Comparison of ENCODE assay signal across 39 cellular contexts in genomic region chr3:109618766-109619378, GRCh38.
"Had no signal": no experiment of that assay in that cellular context is flagged by ENCODE, and none has a peak within 500 bp of the region (broad histone marks: within the 10 kb centered on the region; RNA-seq: fewer than 3 reads in every experiment).

No MANE protein-coding gene starts in this region.

- DNase-seq: activated effector memory CD4-positive, alpha-beta T cell treated with anti-CD3 and anti-CD28 coated beads, Interleukin-2, amount 50 U/mL, for 16 hours; activated effector memory CD4-positive, alpha-beta T cell treated with Interleukin-2 at 50 U/mL for 16 hours; activated gamma-delta T cell; activated gamma-delta T cell treated with Interleukin-2 at 50 U/mL for 16 hours; activated naive CD4-positive, alpha-beta T cell; activated naive CD4-positive, alpha-beta T cell treated with anti-CD3 and anti-CD28 coated beads for 36 hours; activated naive CD4-positive, alpha-beta T cell treated with anti-CD3 and anti-CD28 coated beads, Interleukin-2, amount 10 ng/mL, durations not matched to agents 7 days and 5 days; activated naive CD4-positive, alpha-beta T cell treated with anti-CD3 and anti-CD28 coated beads, Interleukin-2, amount 50 U/mL, for 16 hours; activated naive CD4-positive, alpha-beta T cell treated with Interleukin-2 at 50 U/mL for 16 hours; activated naive CD8-positive, alpha-beta T cell treated with anti-CD3 and anti-CD28 coated beads for 36 hours; activated naive CD8-positive, alpha-beta T cell treated with anti-CD3 and anti-CD28 coated beads, Interleukin-2, amount 10 ng/mL, durations not matched to agents 7 days and 5 days; activated naive CD8-positive, alpha-beta T cell treated with anti-CD3 and anti-CD28 coated beads, Interleukin-2, amount 50 U/mL, for 24 hours; activated T-cell treated with anti-CD3 and anti-CD28 coated beads, Interleukin-2, amount 50 U/mL, for 24 hours; activated T-cell treated with anti-CD3 and anti-CD28 coated beads, Interleukin-2, amount 50 U/mL, for 4 hours; activated T-cell treated with anti-CD3 and anti-CD28 coated beads, Interleukin-2, amount 50 U/mL, for 48 hours; activated T-cell treated with anti-CD3 and anti-CD28 coated beads, Interleukin-2, amount 50 U/mL, for 72 hours; adrenal gland; amniotic stem cell; amygdala; anterior cingulate cortex; aorta; body of pancreas; brain microvascular endothelial cell; caudate nucleus; central memory CD4-positive, alpha-beta T cell; cerebellar nuclear complex had no signal

- H3K27me3 Mint-ChIP-seq: activated naive CD4-positive, alpha-beta T cell treated with anti-CD3 and anti-CD28 coated beads, Interleukin-2, amount 10 ng/mL, durations not matched to agents 7 days and 5 days; activated naive CD4-positive, alpha-beta T cell treated with anti-CD3 and anti-CD28 coated beads, Interleukin-2, amount 50 U/mL, for 24 hours; activated naive CD8-positive, alpha-beta T cell treated with anti-CD3 and anti-CD28 coated beads for 36 hours; activated naive CD8-positive, alpha-beta T cell treated with anti-CD3 and anti-CD28 coated beads, Interleukin-2, amount 50 U/mL, for 24 hours; activated T-cell treated with anti-CD3 and anti-CD28 coated beads, Interleukin-2, amount 50 U/mL, for 24 hours; activated T-helper 17 cell treated with anti-CD3 and anti-CD28 coated beads, Interleukin-2, amount 50 U/mL, for 72 hours; brain; central memory CD8-positive, alpha-beta T cell had no signal

- ATAC-seq: activated naive CD4-positive, alpha-beta T cell treated with anti-CD3 and anti-CD28 coated beads, Interleukin-2, amount 50 U/mL, for 72 hours; activated naive CD8-positive, alpha-beta T cell treated with anti-CD3 and anti-CD28 coated beads, Interleukin-2, amount 50 U/mL, for 24 hours; activated T-cell treated with anti-CD3 and anti-CD28 coated beads, Interleukin-2, amount 50 U/mL, for 4 hours; activated T-cell treated with anti-CD3 and anti-CD28 coated beads, Interleukin-2, amount 50 U/mL, for 72 hours; activated T-helper 17 cell treated with anti-CD3 and anti-CD28 coated beads, Interleukin-2, amount 50 U/mL, for 72 hours; body of pancreas had no signal

- H3K36me3 ChIP-seq: adrenal gland, ascending aorta, brain microvascular endothelial cell, breast epithelium, cardiac muscle cell had no signal

- H3K4me1 Mint-ChIP-seq: activated naive CD4-positive, alpha-beta T cell treated with anti-CD3 and anti-CD28 coated beads, Interleukin-2, amount 10 ng/mL, durations not matched to agents 7 days and 5 days; activated naive CD4-positive, alpha-beta T cell treated with anti-CD3 and anti-CD28 coated beads, Interleukin-2, amount 50 U/mL, for 24 hours; activated naive CD8-positive, alpha-beta T cell treated with anti-CD3 and anti-CD28 coated beads for 36 hours; activated naive CD8-positive, alpha-beta T cell treated with anti-CD3 and anti-CD28 coated beads, Interleukin-2, amount 10 ng/mL, durations not matched to agents 7 days and 5 days; activated naive CD8-positive, alpha-beta T cell treated with anti-CD3 and anti-CD28 coated beads, Interleukin-2, amount 50 U/mL, for 24 hours; activated T-helper 17 cell treated with anti-CD3 and anti-CD28 coated beads, Interleukin-2, amount 50 U/mL, for 72 hours; brain; central memory CD8-positive, alpha-beta T cell had no signal

- H3K36me3 Mint-ChIP-seq: activated naive CD4-positive, alpha-beta T cell treated with anti-CD3 and anti-CD28 coated beads, Interleukin-2, amount 10 ng/mL, durations not matched to agents 7 days and 5 days; activated naive CD4-positive, alpha-beta T cell treated with anti-CD3 and anti-CD28 coated beads, Interleukin-2, amount 50 U/mL, for 24 hours; activated naive CD4-positive, alpha-beta T cell treated with anti-CD3 and anti-CD28 coated beads, Interleukin-2, amount 50 U/mL, for 72 hours; activated naive CD8-positive, alpha-beta T cell; activated naive CD8-positive, alpha-beta T cell treated with anti-CD3 and anti-CD28 coated beads for 36 hours; brain had no signal

- H3K4me3 ChIP-seq: adrenal gland, ascending aorta, body of pancreas, breast epithelium, cardiac muscle cell had no signal

- H3K27ac ChIP-seq: adrenal gland, ascending aorta, body of pancreas, brain microvascular endothelial cell, breast epithelium, cardiac muscle cell had no signal

- H3K27ac Mint-ChIP-seq: activated naive CD4-positive, alpha-beta T cell treated with anti-CD3 and anti-CD28 coated beads for 36 hours; activated naive CD4-positive, alpha-beta T cell treated with anti-CD3 and anti-CD28 coated beads, Interleukin-2, amount 10 ng/mL, durations not matched to agents 7 days and 5 days; activated naive CD4-positive, alpha-beta T cell treated with anti-CD3 and anti-CD28 coated beads, Interleukin-2, amount 50 U/mL, for 24 hours; activated naive CD4-positive, alpha-beta T cell treated with anti-CD3 and anti-CD28 coated beads, Interleukin-2, amount 50 U/mL, for 72 hours; activated naive CD8-positive, alpha-beta T cell; activated naive CD8-positive, alpha-beta T cell treated with anti-CD3 and anti-CD28 coated beads for 36 hours; activated naive CD8-positive, alpha-beta T cell treated with anti-CD3 and anti-CD28 coated beads, Interleukin-2, amount 10 ng/mL, durations not matched to agents 7 days and 5 days; activated naive CD8-positive, alpha-beta T cell treated with anti-CD3 and anti-CD28 coated beads, Interleukin-2, amount 50 U/mL, for 24 hours; activated T-cell treated with anti-CD3 and anti-CD28 coated beads, Interleukin-2, amount 50 U/mL, for 24 hours; activated T-cell treated with anti-CD3 and anti-CD28 coated beads, Interleukin-2, amount 50 U/mL, for 72 hours; activated T-helper 1 cell treated with anti-CD3 and anti-CD28 coated beads, Interleukin-12 subunit alpha, Interleukin-12 subunit beta, Interleukin-2, Interleukin-4 antibody, amounts not matched to agents 30 ng/mL and 10 ng/mL and 1 ng/mL, durations not matched to agents 14 hours and 24 hours and 36 hours; activated T-helper 17 cell treated with anti-CD3 and anti-CD28 coated beads, Interleukin-2, amount 50 U/mL, for 72 hours; activated T-helper 2 cell treated with anti-CD3 and anti-CD28 coated beads, Interferon-gamma antibody, Interleukin-2, Interleukin-4, amounts not matched to agents 10 μg/mL and 5 μg/mL and 100 μg/mL, durations not matched to agents 14 hours and 24 hours and 36 hours; brain had no signal

- H3K9me3 ChIP-seq: adrenal gland, ascending aorta, body of pancreas, breast epithelium had no signal

- H3K9me3 Mint-ChIP-seq: activated naive CD4-positive, alpha-beta T cell treated with anti-CD3 and anti-CD28 coated beads for 36 hours; activated naive CD4-positive, alpha-beta T cell treated with anti-CD3 and anti-CD28 coated beads, Interleukin-2, amount 10 ng/mL, durations not matched to agents 7 days and 5 days; activated naive CD4-positive, alpha-beta T cell treated with anti-CD3 and anti-CD28 coated beads, Interleukin-2, amount 50 U/mL, for 24 hours; activated naive CD4-positive, alpha-beta T cell treated with anti-CD3 and anti-CD28 coated beads, Interleukin-2, amount 50 U/mL, for 72 hours; activated naive CD8-positive, alpha-beta T cell treated with anti-CD3 and anti-CD28 coated beads for 36 hours; activated naive CD8-positive, alpha-beta T cell treated with anti-CD3 and anti-CD28 coated beads, Interleukin-2, amount 50 U/mL, for 24 hours; activated T-cell treated with anti-CD3 and anti-CD28 coated beads, Interleukin-2, amount 50 U/mL, for 24 hours; activated T-cell treated with anti-CD3 and anti-CD28 coated beads, Interleukin-2, amount 50 U/mL, for 4 hours; activated T-cell treated with anti-CD3 and anti-CD28 coated beads, Interleukin-2, amount 50 U/mL, for 72 hours; activated T-helper 1 cell treated with anti-CD3 and anti-CD28 coated beads, Interleukin-12 subunit alpha, Interleukin-12 subunit beta, Interleukin-2, Interleukin-4 antibody, amounts not matched to agents 30 ng/mL and 10 ng/mL and 1 ng/mL, durations not matched to agents 14 hours and 24 hours and 36 hours; activated T-helper 17 cell treated with anti-CD3 and anti-CD28 coated beads, Interleukin-2, amount 50 U/mL, for 72 hours; activated T-helper 2 cell treated with anti-CD3 and anti-CD28 coated beads, Interferon-gamma antibody, Interleukin-2, Interleukin-4, amounts not matched to agents 10 μg/mL and 5 μg/mL and 100 μg/mL, durations not matched to agents 14 hours and 24 hours and 36 hours; brain; central memory CD8-positive, alpha-beta T cell had no signal

- H3K4me3 Mint-ChIP-seq: activated naive CD4-positive, alpha-beta T cell treated with anti-CD3 and anti-CD28 coated beads for 36 hours; activated naive CD4-positive, alpha-beta T cell treated with anti-CD3 and anti-CD28 coated beads, Interleukin-2, amount 10 ng/mL, durations not matched to agents 7 days and 5 days; activated naive CD4-positive, alpha-beta T cell treated with anti-CD3 and anti-CD28 coated beads, Interleukin-2, amount 50 U/mL, for 24 hours; activated naive CD8-positive, alpha-beta T cell; activated naive CD8-positive, alpha-beta T cell treated with anti-CD3 and anti-CD28 coated beads for 36 hours; activated naive CD8-positive, alpha-beta T cell treated with anti-CD3 and anti-CD28 coated beads, Interleukin-2, amount 10 ng/mL, durations not matched to agents 7 days and 5 days; activated naive CD8-positive, alpha-beta T cell treated with anti-CD3 and anti-CD28 coated beads, Interleukin-2, amount 50 U/mL, for 24 hours; activated T-cell treated with anti-CD3 and anti-CD28 coated beads, Interleukin-2, amount 50 U/mL, for 24 hours; activated T-cell treated with anti-CD3 and anti-CD28 coated beads, Interleukin-2, amount 50 U/mL, for 4 hours; activated T-cell treated with anti-CD3 and anti-CD28 coated beads, Interleukin-2, amount 50 U/mL, for 72 hours; activated T-helper 1 cell treated with anti-CD3 and anti-CD28 coated beads, Interleukin-12 subunit alpha, Interleukin-12 subunit beta, Interleukin-2, Interleukin-4 antibody, amounts not matched to agents 30 ng/mL and 10 ng/mL and 1 ng/mL, durations not matched to agents 14 hours and 24 hours and 36 hours; activated T-helper 17 cell treated with anti-CD3 and anti-CD28 coated beads, Interleukin-2, amount 50 U/mL, for 72 hours; brain; central memory CD8-positive, alpha-beta T cell had no signal

- H3K4me1 ChIP-seq: adrenal gland, ascending aorta, body of pancreas, breast epithelium had no signal

- H3K27me3 ChIP-seq: adrenal gland, ascending aorta, body of pancreas, brain microvascular endothelial cell, breast epithelium, cardiac muscle cell had no signal

- FAIRE-seq: astrocyte, bronchial epithelial cell had no signal
